ENCODE assay signal across 20 cellular contexts in genomic region chr7:50554923-50555322, GRCh38. TPM values are rescaled to one million over a fixed set of nuclear protein-coding genes. Genes with fewer than 3 reads are reported as not detected.
"Had no signal": no experiment of that assay in that cellular context is flagged by ENCODE, and none has a peak within 500 bp of the region (broad histone marks: within the 10 kb centered on the region; RNA-seq: fewer than 3 reads in every experiment).

No MANE protein-coding gene starts in this region.

- H3K27ac ChIP-seq: SJSA1, SK-N-MC had no signal

- H3K36me3 ChIP-seq: SJSA1 had no signal

- H3K4me1 ChIP-seq: SJSA1 had no signal

- H3K9me3 ChIP-seq: SJSA1 had no signal

- H3K4me3 ChIP-seq: SJSA1, SK-N-MC had no signal

- DNase-seq: KBM-7, MV-4-11, NCI-H1048, NCI-H1105, NCI-H1436 treated with DMSO at 0.1 percent for 48 hours, NCI-H1694 treated with DMSO at 0.1 percent for 48 hours, NCI-H1930, NCI-H2107, NCI-H226, NCI-H446, NCI-H510A, NCI-H524 treated with DMSO at 0.1 percent for 48 hours, NCI-H69, NCI-H774, Right ventricle myocardium superior, RPMI8226, SIG-M5 had no signal

RNA-seq across cellular contexts. Expression of gene DDC, which starts 10.3 kb away (rescaled TPM):
- total RNA-seq: LHCN-M2, Right ventricle myocardium superior, SJSA1 had no signal
